In the genomic region with DNA sequence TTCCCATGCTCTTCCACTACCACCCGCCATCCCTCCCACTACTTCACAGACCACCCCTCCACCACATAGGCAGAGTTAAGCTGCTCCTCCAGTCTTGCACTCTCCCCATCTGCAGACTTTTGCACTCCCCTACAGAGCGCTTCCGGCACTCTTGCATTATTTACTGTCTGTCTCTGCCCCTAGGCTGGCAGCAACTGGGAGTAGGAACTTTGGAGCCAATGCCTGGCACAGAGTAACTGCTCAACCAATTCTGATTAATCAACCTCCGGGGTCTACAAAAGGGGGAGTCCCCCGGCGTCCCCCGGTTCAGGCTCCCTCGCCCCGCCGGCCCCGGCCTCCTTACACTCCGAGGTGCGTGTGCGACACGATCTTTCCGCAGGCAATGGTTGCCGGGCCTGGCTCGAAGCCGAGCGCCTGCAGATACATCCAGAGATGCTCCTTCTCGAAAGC, we compare ENCODE assay signal across 8 cellular contexts. TPM values are rescaled to one million over a fixed set of nuclear protein-coding genes. Genes with fewer than 3 reads are reported as not detected.
DNase-seq lines count a peak whose midpoint lies in the region; ATAC-seq and TF ChIP-seq lines count a peak whose summit lies in the region.

No MANE protein-coding gene starts in this region.

- H4K20me1 ChIP-seq in OCI-LY3 (ENCODE audit: insufficient read depth, low read length): peaks cover 9% of the 10 kb centered on the region

- peak overlapping the region; percentile 89 for H3K4me2 ChIP-seq in OCI-LY3 (ENCODE audit: low read length)

- H3K9ac ChIP-seq in OCI-LY3 (ENCODE audit: low read length): peak overlapping the region; percentile 80

- peak overlapping the region; percentile 1 for H3K27ac ChIP-seq in AG04450 (ENCODE audit: low read depth, low read length)
- peak overlapping the region; percentile 66 for H3K27ac ChIP-seq in OCI-LY3 (ENCODE audit: low read length)
- peak overlapping the region; percentile 61 to 85 for H3K27ac ChIP-seq in prostate gland

- H3K36me3 ChIP-seq in OCI-LY3 (replicated peaks; ENCODE audit: low read depth, low read length) (peaks cover 15% of the 10 kb centered on the region), prostate gland (no peaks in the 10 kb centered on the region)

- WGBS in prostate gland: 0% methylated on average over 21 of the region's 21 CpGs

- POLR2A ChIA-PET in AG04450 (lab: Yijun Ruan, JAX): no interaction called here

- no peak for DNase-seq in AG04450 (ENCODE audit: low read depth, low spot score)
- DNase-seq in activated naive CD4-positive, alpha-beta T cell treated with Interleukin-2 at 50 U/mL for 16 hours: peak; percentile 42
- peak; percentile 63 for DNase-seq in Right ventricle myocardium superior
- no peak for DNase-seq in prostate gland (ENCODE audit: low spot score)
- no peak for DNase-seq in NCI-H2107 treated with DMSO at 0.1 percent for 48 hours (lab: John Stamatoyannopoulos, UW; ENCODE audit: unreplicated experiment)

- H3K27me3 ChIP-seq in AG04450 (ENCODE audit: control insufficient read depth, insufficient read depth, low read length) (no peaks in the 10 kb centered on the region), OCI-LY3 (ENCODE audit: low read depth, low read length) (no peaks in the 10 kb centered on the region), prostate gland (replicated peaks; ENCODE audit: insufficient read depth) (no peaks in the 10 kb centered on the region)

- peak overlapping the region; percentile 35; the same call in 1 of the 2 replicates for H2AFZ ChIP-seq in OCI-LY3 (ENCODE audit: low read depth, low read length)

- no peak for TF ChIP-seq POLR2A in prostate gland (IDR thresholded peaks at IDR 0.05)

- CTCF ChIA-PET in AG04450 (lab: Charles Lee): interaction anchor here (1.0 kb wide), 1 partner anchor 72 kb away, joined by 9 read pairs; no protein-coding TSS in a partner anchor

- peaks cover 54% of the 10 kb centered on the region for H3K79me2 ChIP-seq in OCI-LY3 (ENCODE audit: low read length)

- intact Hi-C loops in Right ventricle myocardium superior (cut with DNase I) (loop anchor here (2.0 kb wide), 1 partner anchor 25 kb away; the partner anchor contains the start of gene PLIN2), prostate gland (cut with DNase I) (loop anchor here (5.0 to 10.0 kb wide), 2 partner anchors 133 to 280 kb away; partner anchors contain the start of genes DENND4C and RPS6)

- H3K9me3 ChIP-seq in AG04450 (ENCODE audit: control insufficient read depth, insufficient read depth, low read length) (no peaks in the 10 kb centered on the region; the same call in 1 of the 2 replicates), OCI-LY3 (ENCODE audit: insufficient read depth, low read length) (no peaks in the 10 kb centered on the region), prostate gland (no peaks in the 10 kb centered on the region)

- ATAC-seq in GM18861 (IDR thresholded peaks at IDR 0.05; ENCODE audit: unreplicated experiment) (peak; percentile 16), HG03045 (IDR thresholded peaks at IDR 0.05; ENCODE audit: unreplicated experiment) (peak; percentile 26), Right ventricle myocardium superior (ENCODE audit: poor library complexity) (peak; percentile 6)

- H3K4me3 ChIP-seq in AG04450 (ENCODE audit: low read depth, low read length): peak overlapping the region; percentile 81
- H3K4me3 ChIP-seq in OCI-LY3 (ENCODE audit: low read length): peak overlapping the region; percentile 92
- peak overlapping the region; percentile 56 to 67 for H3K4me3 ChIP-seq in prostate gland

- H3K4me1 ChIP-seq in OCI-LY3 (ENCODE audit: low read length) (peaks cover 6% of the 10 kb centered on the region), prostate gland (replicated peaks) (no peaks in the 10 kb centered on the region)

- TF ChIP-seq CTCF in AG04450 (IDR thresholded peaks at IDR 0.05; ENCODE audit: low read depth, low read length) (no peak), OCI-LY3 (IDR thresholded peaks at IDR 0.05; ENCODE audit: low read depth, low read length) (no peak), prostate gland (IDR thresholded peaks at IDR 0.05) (no peak)

RNA-seq across cellular contexts. Expression of gene HAUS6, which starts 0.5 kb away (rescaled TPM):
- polyA plus RNA-seq in AG04450 (2011; rRNA removed): 5.8 and 9.3 TPM in 2 replicates
- polyA minus RNA-seq in AG04450 (2011; rRNA and poly(A)+ RNA removed): 5.0 and 7.5 TPM in 2 replicates
- total RNA-seq in Right ventricle myocardium superior (5.9 TPM), prostate gland (10 to 100 TPM in 1 of 2 donors, 1 to 10 TPM in 1; 7.3 to 11.3 TPM)

RNA-seq across cellular contexts. Expression of gene PLIN2, which starts 25.1 kb away (rescaled TPM):
- polyA plus RNA-seq in AG04450 (2011; rRNA removed): 142 and 148 TPM in 2 replicates
- polyA minus RNA-seq in AG04450 (2011; rRNA and poly(A)+ RNA removed): 175 and 221 TPM in 2 replicates
- total RNA-seq in Right ventricle myocardium superior: 65.5 TPM
- total RNA-seq in prostate gland: 10 to 100 TPM; 20.9 to 85.4 TPM

RNA-seq across cellular contexts. Expression of gene RRAGA, which starts 53.0 kb away (rescaled TPM):
- 180 and 186 TPM in 2 replicates for polyA plus RNA-seq in AG04450 (2011; rRNA removed)
- polyA minus RNA-seq in AG04450 (2011; rRNA and poly(A)+ RNA removed): 107 and 125 TPM in 2 replicates
- total RNA-seq in Right ventricle myocardium superior: 69.4 TPM
- total RNA-seq in prostate gland: 10 to 100 TPM; 49.9 to 63.4 TPM

Comparison
In these comparisons a context has a peak if more than half of its experiments do, and no peak if none do; other contexts are left out.
1. DNase-seq: peak in activated naive CD4-positive, alpha-beta T cell treated with Interleukin-2 at 50 U/mL for 16 hours (single experiment) and Right ventricle myocardium superior (single experiment); none in AG04450 (single experiment), prostate gland (single experiment) and NCI-H2107 treated with DMSO at 0.1 percent for 48 hours (single experiment).
2. H3K27ac ChIP-seq: peak in every context shown above with its lines; median percentile 73 in prostate gland; 66 in OCI-LY3; 1 in AG04450.
3. Peak in every context shown above with its lines, with median percentiles within 50 percentile points of each other: H3K4me3 ChIP-seq and ATAC-seq.